7 cellular contexts compared by ENCODE assay signal in the genomic region with DNA sequence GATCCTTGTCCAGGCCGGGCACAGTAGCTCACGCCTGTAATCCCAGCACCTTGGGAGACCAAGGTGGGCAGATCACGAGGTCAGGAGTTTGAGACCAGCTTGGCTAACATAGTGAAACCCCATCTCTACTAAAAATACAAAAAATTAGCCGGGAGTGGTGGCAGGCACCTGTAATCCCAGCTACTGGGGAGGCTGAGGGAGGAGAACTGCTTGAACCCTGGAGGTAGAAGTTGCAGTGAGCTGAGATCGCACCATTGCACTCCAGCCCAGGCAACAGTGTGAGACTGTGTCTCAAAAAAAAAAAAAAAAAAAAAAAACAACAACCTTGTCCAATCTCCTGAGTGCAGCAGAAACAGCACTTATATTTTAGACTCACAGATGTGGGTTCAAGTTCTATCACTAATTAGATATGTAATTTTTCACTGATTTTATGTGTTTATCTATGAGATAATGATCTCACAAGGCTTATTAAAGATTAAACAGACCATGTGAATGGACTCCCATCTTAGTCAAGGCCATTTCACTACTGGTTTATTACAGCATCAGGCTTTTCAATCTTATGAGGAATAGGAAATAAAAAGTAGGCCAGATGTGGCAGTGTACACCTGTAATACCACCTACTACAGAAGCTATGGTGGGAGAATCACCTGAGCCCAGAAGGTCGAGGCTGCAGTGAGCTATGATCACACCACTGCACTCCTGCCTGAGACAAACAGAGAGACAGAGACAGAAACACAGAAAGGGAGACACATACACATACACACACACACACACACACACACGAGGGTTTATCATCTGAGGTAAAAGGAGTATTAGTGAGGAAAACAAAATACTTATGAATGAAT. TPM values are rescaled to one million over a fixed set of nuclear protein-coding genes. Genes with fewer than 3 reads are reported as not detected.
A peak's percentile ranks its signal among the peaks of the same experiment; 100 is the strongest.
DNase-seq lines count a peak whose midpoint lies in the region; ATAC-seq and TF ChIP-seq lines count a peak whose summit lies in the region.
"Not testable (repeated sequence)": the region's sequence is repeated elsewhere in the genome, so short reads cannot be mapped to it uniquely, and the experiment has no call there.

No MANE protein-coding gene starts in this region.

- peaks cover 13% of the 10 kb centered on the region; the same call in 1 of the 2 replicates for H3F3A ChIP-seq in PC-9 (ENCODE audit: insufficient read depth, low read depth)

- H3K9ac ChIP-seq in subcutaneous abdominal adipose tissue (ENCODE audit: low read length in 5 of 5): peak overlapping the region in 3 of 5 donors; percentile 22 to 68 (median 50)

- H3K4me2 ChIP-seq in PC-9: peak overlapping the region; percentile 53

- peaks cover 24% of the 10 kb centered on the region for H3K4me1 Mint-ChIP-seq in Calu3 (ENCODE audit: low read depth, unreplicated experiment)
- H3K4me1 Mint-ChIP-seq in activated CD8-positive, alpha-beta T cell treated with anti-CD3 and anti-CD28 coated beads for 36 hours (ENCODE audit: low read depth): peaks cover 79% of the 10 kb centered on the region
- peaks cover 61% of the 10 kb centered on the region for H3K4me1 Mint-ChIP-seq in activated naive CD8-positive, alpha-beta T cell treated with anti-CD3 and anti-CD28 coated beads, Interleukin-2, amount 10 ng/mL, durations not matched to agents 7 days and 5 days
- H3K4me1 Mint-ChIP-seq in natural killer cell treated with Interleukin-12 subunit alpha and Interleukin-12 subunit beta and Interleukin-15 and Interleukin-18, amount 100 ng/mL, for 72 hours (ENCODE audit: low read depth in 2 of 2): peaks cover 56 to 61% of the 10 kb centered on the region in 2 donors

- DNase-seq in Calu3; PC-9; activated CD8-positive, alpha-beta T cell treated with anti-CD3 and anti-CD28 coated beads for 36 hours; activated naive CD8-positive, alpha-beta T cell treated with anti-CD3 and anti-CD28 coated beads, Interleukin-2, amount 10 ng/mL, durations not matched to agents 7 days and 5 days; natural killer cell treated with Interleukin-12 subunit alpha and Interleukin-12 subunit beta and Interleukin-15 and Interleukin-18, amount 100 ng/mL, for 72 hours (ENCODE audit: low spot score): not testable (repeated sequence)
- peak; percentile 28 for DNase-seq in kidney tubule cell (ENCODE audit: low spot score)

- not testable (repeated sequence) for H2AFZ ChIP-seq in PC-9

- H3K27ac ChIP-seq in PC-9: 0 out of 2 replicates have a peak overlapping the region, but pooled peaks have one; percentile 3
- H3K27ac ChIP-seq in subcutaneous abdominal adipose tissue (ENCODE audit: low read depth, low read length): peak overlapping the region; percentile 83

- not testable (repeated sequence) for H3K4me3 ChIP-seq in PC-9; subcutaneous abdominal adipose tissue (ENCODE audit: low read depth in 1 of 5, low read length in 5 of 5)

- H3K27ac Mint-ChIP-seq in Calu3 (ENCODE audit: unreplicated experiment): not testable (repeated sequence)
- peak overlapping the region; percentile 70 for H3K27ac Mint-ChIP-seq in activated CD8-positive, alpha-beta T cell treated with anti-CD3 and anti-CD28 coated beads for 36 hours
- peak overlapping the region; percentile 52 for H3K27ac Mint-ChIP-seq in activated naive CD8-positive, alpha-beta T cell treated with anti-CD3 and anti-CD28 coated beads, Interleukin-2, amount 10 ng/mL, durations not matched to agents 7 days and 5 days
- peak overlapping the region; percentile 78 to 97 for H3K27ac Mint-ChIP-seq in natural killer cell treated with Interleukin-12 subunit alpha and Interleukin-12 subunit beta and Interleukin-15 and Interleukin-18, amount 100 ng/mL, for 72 hours

- peak overlapping the region; percentile 5 for H3K4me3 Mint-ChIP-seq in Calu3 (ENCODE audit: low read depth, unreplicated experiment)
- H3K4me3 Mint-ChIP-seq in activated CD8-positive, alpha-beta T cell treated with anti-CD3 and anti-CD28 coated beads for 36 hours; activated naive CD8-positive, alpha-beta T cell treated with anti-CD3 and anti-CD28 coated beads, Interleukin-2, amount 10 ng/mL, durations not matched to agents 7 days and 5 days: not testable (repeated sequence)
- H3K4me3 Mint-ChIP-seq in natural killer cell treated with Interleukin-12 subunit alpha and Interleukin-12 subunit beta and Interleukin-15 and Interleukin-18, amount 100 ng/mL, for 72 hours: peak overlapping the region; percentile 28

- H3K9me2 ChIP-seq in PC-9 (ENCODE audit: insufficient read depth): not testable (repeated sequence)

- not testable (repeated sequence) for BruUV-seq in Calu3 (replicated peaks; lab: Mats Ljungman, UMichigan); PC-9 (replicated peaks; lab: Mats Ljungman, UMichigan)

- POLR2A ChIA-PET in PC-9 (lab: Charles Lee; ENCODE audit: unreplicated experiment): interaction anchor here (0.6 kb wide), 1 partner anchor 176 kb away, joined by 3 read pairs; no protein-coding TSS in a partner anchor
- POLR2A ChIA-PET in activated CD8-positive, alpha-beta T cell treated with anti-CD3 and anti-CD28 coated beads for 36 hours (lab: Charles Lee): interaction anchor here (0.6 to 3.2 kb wide), 4 partner anchors 14 to 50 kb away, joined by 3 to 11 read pairs (median 4); no protein-coding TSS in a partner anchor
- POLR2A ChIA-PET in activated naive CD8-positive, alpha-beta T cell treated with anti-CD3 and anti-CD28 coated beads, Interleukin-2, amount 10 ng/mL, durations not matched to agents 7 days and 5 days (lab: Charles Lee): interaction anchor here (0.6 to 1.2 kb wide), 2 partner anchors 20 to 356 kb away, joined by 4 read pairs; no protein-coding TSS in a partner anchor

- not testable (repeated sequence) for TF ChIP-seq CTCF in Calu3 (IDR thresholded peaks at IDR 0.05; ENCODE audit: unreplicated experiment); PC-9 (conservative IDR thresholded peaks at IDR 0.05); activated CD8-positive, alpha-beta T cell treated with anti-CD3 and anti-CD28 coated beads for 36 hours (IDR thresholded peaks at IDR 0.05)

- H3K79me2 ChIP-seq in PC-9 (ENCODE audit: low read depth): peaks cover 12% of the 10 kb centered on the region; the same call in 1 of the 2 replicates

- H4K20me1 ChIP-seq in PC-9 (ENCODE audit: insufficient read depth): not testable (repeated sequence)

- H3K27me3 Mint-ChIP-seq in Calu3 (ENCODE audit: unreplicated experiment); activated CD8-positive, alpha-beta T cell treated with anti-CD3 and anti-CD28 coated beads for 36 hours; activated naive CD8-positive, alpha-beta T cell treated with anti-CD3 and anti-CD28 coated beads, Interleukin-2, amount 10 ng/mL, durations not matched to agents 7 days and 5 days; natural killer cell treated with Interleukin-12 subunit alpha and Interleukin-12 subunit beta and Interleukin-15 and Interleukin-18, amount 100 ng/mL, for 72 hours: not testable (repeated sequence)

- not testable (repeated sequence) for ATAC-seq in activated CD8-positive, alpha-beta T cell treated with anti-CD3 and anti-CD28 coated beads for 36 hours; activated naive CD8-positive, alpha-beta T cell treated with anti-CD3 and anti-CD28 coated beads, Interleukin-2, amount 10 ng/mL, durations not matched to agents 7 days and 5 days (ENCODE audit: low read depth); natural killer cell treated with Interleukin-12 subunit alpha and Interleukin-12 subunit beta and Interleukin-15 and Interleukin-18, amount 100 ng/mL, for 72 hours

- not testable (repeated sequence) for H3K27me3 ChIP-seq in PC-9 (ENCODE audit: insufficient read depth, low read depth); subcutaneous abdominal adipose tissue (ENCODE audit: control insufficient read depth in 5 of 5, insufficient read depth in 4 of 5, low read length in 5 of 5)

- not testable (repeated sequence) for H3K9me3 Mint-ChIP-seq in Calu3 (ENCODE audit: low read depth, unreplicated experiment); activated CD8-positive, alpha-beta T cell treated with anti-CD3 and anti-CD28 coated beads for 36 hours; activated naive CD8-positive, alpha-beta T cell treated with anti-CD3 and anti-CD28 coated beads, Interleukin-2, amount 10 ng/mL, durations not matched to agents 7 days and 5 days; natural killer cell treated with Interleukin-12 subunit alpha and Interleukin-12 subunit beta and Interleukin-15 and Interleukin-18, amount 100 ng/mL, for 72 hours

- H3K4me1 ChIP-seq in PC-9 (replicated peaks; ENCODE audit: insufficient read depth) (peaks cover 16% of the 10 kb centered on the region), subcutaneous abdominal adipose tissue (ENCODE audit: control insufficient read depth in 5 of 5, insufficient read depth in 5 of 5, low read length in 5 of 5) (peaks cover 3 to 15% (median 15%) of the 10 kb centered on the region in 5 donors)

- not testable (repeated sequence) for H3K36me3 Mint-ChIP-seq in Calu3 (ENCODE audit: insufficient read depth, unreplicated experiment); natural killer cell treated with Interleukin-12 subunit alpha and Interleukin-12 subunit beta and Interleukin-15 and Interleukin-18, amount 100 ng/mL, for 72 hours
- H3K36me3 Mint-ChIP-seq in activated CD8-positive, alpha-beta T cell treated with anti-CD3 and anti-CD28 coated beads for 36 hours (ENCODE audit: low read depth): peaks cover 52% of the 10 kb centered on the region
- H3K36me3 Mint-ChIP-seq in activated naive CD8-positive, alpha-beta T cell treated with anti-CD3 and anti-CD28 coated beads, Interleukin-2, amount 10 ng/mL, durations not matched to agents 7 days and 5 days: peaks cover 43% of the 10 kb centered on the region

- not testable (repeated sequence) for H3K9me3 ChIP-seq in PC-9 (ENCODE audit: insufficient read depth, low read depth)
- H3K9me3 ChIP-seq in subcutaneous abdominal adipose tissue (ENCODE audit: control insufficient read depth in 5 of 5, low read length in 5 of 5): peaks cover 0 to 12% (median 5%) of the 10 kb centered on the region in 5 donors

- CTCF ChIA-PET in Calu3 (lab: Charles Lee): interaction anchor here (0.7 to 0.9 kb wide), 2 partner anchors 12 to 13 kb away, joined by 3 read pairs; no protein-coding TSS in a partner anchor
- CTCF ChIA-PET in PC-9 (lab: Charles Lee): not testable (repeated sequence)
- CTCF ChIA-PET in activated CD8-positive, alpha-beta T cell treated with anti-CD3 and anti-CD28 coated beads for 36 hours (lab: Charles Lee): interaction anchor here (1.1 to 3.8 kb wide), 3 partner anchors 9 to 24 kb away, joined by 3 to 19 read pairs (median 6); no protein-coding TSS in a partner anchor

- H3K36me3 ChIP-seq in PC-9 (ENCODE audit: low read depth); subcutaneous abdominal adipose tissue (ENCODE audit: control insufficient read depth in 5 of 5, insufficient read depth in 5 of 5, low read length in 5 of 5): not testable (repeated sequence)

- intact Hi-C loops in Calu3 (cut with micrococcal nuclease; ENCODE audit: unreplicated experiment); PC-9 (cut with micrococcal nuclease; ENCODE audit: unreplicated experiment); activated CD8-positive, alpha-beta T cell treated with anti-CD3 and anti-CD28 coated beads for 36 hours (cut with micrococcal nuclease): not testable (repeated sequence)

RNA-seq across cellular contexts. Expression of a gene that starts 49.5 kb away (rescaled TPM):
- total RNA-seq in Calu3 (2022) (42.4 and 42.8 TPM in 2 replicates), PC-9 (2021) (19.2 and 34.5 TPM in 2 replicates)
- 10 to 100 TPM; 42.5 to 42.8 TPM for total RNA-seq in activated CD8-positive, alpha-beta T cell treated with anti-CD3 and anti-CD28 coated beads for 36 hours
- total RNA-seq in activated naive CD8-positive, alpha-beta T cell treated with anti-CD3 and anti-CD28 coated beads, Interleukin-2, amount 10 ng/mL, durations not matched to agents 7 days and 5 days: 10 to 100 TPM; 47.9 to 58.5 TPM
- total RNA-seq in natural killer cell treated with Interleukin-12 subunit alpha and Interleukin-12 subunit beta and Interleukin-15 and Interleukin-18, amount 100 ng/mL, for 72 hours: 10 to 100 TPM; 37.2 to 38.8 TPM
